9 cellular contexts compared by ENCODE assay signal in the genomic region with DNA sequence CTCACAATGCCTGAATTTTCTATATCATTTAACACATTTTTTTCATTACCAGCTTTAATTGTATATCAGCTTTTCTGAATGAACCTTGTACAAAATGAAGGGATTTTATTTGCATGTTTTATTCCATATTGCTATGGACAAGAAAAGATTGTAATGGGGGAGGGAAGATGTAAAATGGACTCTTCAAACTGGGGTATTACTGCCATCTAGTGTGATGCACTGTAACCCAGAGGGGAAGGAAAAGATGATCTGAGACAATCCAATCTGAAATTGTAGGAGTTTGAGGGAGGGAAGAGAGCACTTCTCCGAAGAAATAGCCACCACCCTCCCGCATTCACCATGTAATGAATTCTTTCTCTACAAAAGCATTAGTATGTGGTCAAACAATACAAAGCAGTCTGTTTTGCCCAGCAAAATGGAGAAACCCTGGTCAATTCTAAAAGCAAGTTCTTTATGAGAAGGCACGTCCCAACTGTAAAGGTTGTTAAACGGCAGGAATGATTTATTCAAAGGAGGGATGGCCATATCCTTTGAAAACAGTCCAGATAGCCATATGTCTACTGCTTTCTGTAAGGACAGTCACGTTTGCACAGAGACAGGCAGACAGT.
DNase-seq lines count a peak whose midpoint lies in the region; ATAC-seq, FAIRE-seq and TF ChIP-seq lines count a peak whose summit lies in the region.
"Had no signal": no experiment of that assay in that cellular context is flagged by ENCODE, and none has a peak within 500 bp of the region (broad histone marks: within the 10 kb centered on the region; RNA-seq: fewer than 3 reads in every experiment).

No MANE protein-coding gene starts in this region.

- H3K9me3 Mint-ChIP-seq in stimulated activated effector memory CD8-positive, alpha-beta T cell treated with anti-CD3 and anti-CD28 coated beads, Interleukin-12 subunit alpha, Interleukin-12 subunit beta, amount 100 ng/mL, for 72 hours: peaks cover 7% of the 10 kb centered on the region

- no peak overlapping the region for H3K27ac ChIP-seq in prostate gland
- H3K27ac ChIP-seq: neutrophil, SJCRH30 had no signal

- WGBS in prostate gland: 28% methylated on average over 5 of the region's 5 CpGs

- H3K9me3 ChIP-seq in prostate gland: no peaks in the 10 kb centered on the region
- H3K9me3 ChIP-seq: neutrophil, SJCRH30 had no signal

- H3K4me1 Mint-ChIP-seq in stimulated activated effector memory CD8-positive, alpha-beta T cell treated with anti-CD3 and anti-CD28 coated beads, Interleukin-12 subunit alpha, Interleukin-12 subunit beta, amount 100 ng/mL, for 72 hours: no peaks in the 10 kb centered on the region

- ATAC-seq in stimulated activated effector memory CD8-positive, alpha-beta T cell treated with anti-CD3 and anti-CD28 coated beads, Interleukin-12 subunit alpha, Interleukin-12 subunit beta, amount 100 ng/mL, for 72 hours: no peak
- ATAC-seq in HG02759 (IDR thresholded peaks at IDR 0.05; ENCODE audit: unreplicated experiment) (no peak), GM19328 (IDR thresholded peaks at IDR 0.05; ENCODE audit: unreplicated experiment) (no peak)

- peak; percentile 4 for DNase-seq in RCC 7860 (ENCODE audit: low spot score)
- DNase-seq in fibroblast of the conjunctiva (ENCODE audit: low read depth): peak; percentile 28
- DNase-seq in prostate gland (ENCODE audit: low spot score): no peak
- no peak for DNase-seq in stimulated activated effector memory CD8-positive, alpha-beta T cell treated with anti-CD3 and anti-CD28 coated beads, Interleukin-12 subunit alpha, Interleukin-12 subunit beta, amount 100 ng/mL, for 72 hours (ENCODE audit: low spot score in 2 of 2)

- no peak overlapping the region for H3K4me3 Mint-ChIP-seq in stimulated activated effector memory CD8-positive, alpha-beta T cell treated with anti-CD3 and anti-CD28 coated beads, Interleukin-12 subunit alpha, Interleukin-12 subunit beta, amount 100 ng/mL, for 72 hours

- no peak for FAIRE-seq in RCC 7860 (lab: Jason Lieb, UNC)

- no peaks in the 10 kb centered on the region for H3K4me1 ChIP-seq in prostate gland (replicated peaks)
- H3K4me1 ChIP-seq: SJCRH30 had no signal

- TF ChIP-seq CTCF in LNCAP (IDR thresholded peaks at IDR 0.05) (peak; percentile 73), prostate gland (IDR thresholded peaks at IDR 0.05) (peak in 3 of 4 experiments; percentile 14 to 34 (median 26))

- intact Hi-C loops in prostate gland (cut with DNase I): loop anchor here (10.0 kb wide), 1 partner anchor 1852 kb away; a partner anchor contains a TSS

- H3K36me3 Mint-ChIP-seq in stimulated activated effector memory CD8-positive, alpha-beta T cell treated with anti-CD3 and anti-CD28 coated beads, Interleukin-12 subunit alpha, Interleukin-12 subunit beta, amount 100 ng/mL, for 72 hours: no peaks in the 10 kb centered on the region

- no peaks in the 10 kb centered on the region for H3K27me3 ChIP-seq in prostate gland (replicated peaks; ENCODE audit: insufficient read depth)
- H3K27me3 ChIP-seq: neutrophil, SJCRH30 had no signal

- H3K36me3 ChIP-seq in prostate gland: no peaks in the 10 kb centered on the region
- H3K36me3 ChIP-seq: neutrophil, SJCRH30 had no signal

- TF ChIP-seq POLR2A in prostate gland (IDR thresholded peaks at IDR 0.05): no peak

- no peak overlapping the region for H3K4me3 ChIP-seq in prostate gland
- H3K4me3 ChIP-seq: SJCRH30 had no signal

- H3K27ac Mint-ChIP-seq in stimulated activated effector memory CD8-positive, alpha-beta T cell treated with anti-CD3 and anti-CD28 coated beads, Interleukin-12 subunit alpha, Interleukin-12 subunit beta, amount 100 ng/mL, for 72 hours: no peak overlapping the region

Comparison
In these comparisons a context has a peak if more than half of its experiments do, and no peak if none do; other contexts are left out.
1. DNase-seq: peak in RCC 7860 (single experiment) and fibroblast of the conjunctiva (single experiment); none in prostate gland (single experiment) and stimulated activated effector memory CD8-positive, alpha-beta T cell treated with anti-CD3 and anti-CD28 coated beads, Interleukin-12 subunit alpha, Interleukin-12 subunit beta, amount 100 ng/mL, for 72 hours (0 of 2).